ENCODE assay signal across 8 cellular contexts in the genomic region with DNA sequence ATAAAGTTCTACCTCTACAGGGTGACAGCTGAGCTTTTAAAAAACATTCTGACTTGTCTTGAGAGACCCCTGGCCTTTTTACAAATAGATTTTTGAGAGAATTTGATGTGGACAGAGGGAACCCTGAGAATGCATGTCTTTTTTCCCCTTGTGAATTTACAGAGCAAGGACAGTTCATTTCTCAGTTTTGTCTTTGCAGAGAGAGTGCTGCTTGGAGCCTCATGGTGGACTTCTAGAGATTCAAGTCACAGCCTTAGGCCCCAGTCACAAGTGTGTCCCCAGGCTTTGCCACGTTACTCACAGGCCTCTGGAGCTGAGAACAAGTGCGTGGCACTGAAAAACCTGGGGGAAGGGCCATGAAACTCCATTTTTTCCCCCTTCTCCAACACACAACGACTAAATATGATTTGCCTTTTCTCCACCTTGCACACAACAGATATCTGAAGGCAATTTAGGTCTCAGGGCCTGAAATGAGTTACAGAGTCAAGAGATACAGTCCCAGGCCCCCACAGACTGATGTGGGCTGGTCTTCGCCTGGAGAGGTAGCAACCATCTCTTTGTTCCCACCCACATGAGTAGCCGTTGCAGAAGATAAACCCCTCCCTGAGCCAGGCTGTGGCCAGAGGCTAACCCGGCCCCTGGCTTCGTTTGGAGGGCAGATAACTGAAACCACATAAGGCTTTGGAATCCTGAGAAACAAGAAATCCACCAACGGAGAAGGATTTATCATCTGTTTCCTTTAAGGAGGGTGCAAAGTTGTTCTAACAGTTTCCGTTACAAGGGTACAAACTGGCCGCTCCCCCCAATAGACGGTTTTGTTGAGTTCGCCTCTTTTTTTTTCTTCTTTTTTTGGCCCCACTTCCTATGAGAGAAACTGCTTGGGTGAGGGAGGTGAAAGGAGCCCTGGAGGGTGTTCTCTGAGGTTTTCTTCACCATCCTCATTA. TPM values are rescaled to one million over a fixed set of nuclear protein-coding genes. Genes with fewer than 3 reads are reported as not detected.
DNase-seq lines count a peak whose midpoint lies in the region; ATAC-seq and TF ChIP-seq lines count a peak whose summit lies in the region.

No MANE protein-coding gene starts in this region.

- TF ChIP-seq POLR2A in testis (IDR thresholded peaks at IDR 0.05): no peak

- peak overlapping the region; percentile 98 for H3K27ac Mint-ChIP-seq in WTC11
- peak overlapping the region; percentile 98 for H3K27ac Mint-ChIP-seq in endodermal cell
- H3K27ac Mint-ChIP-seq in memory B cell: peak overlapping the region; percentile 99

- peaks cover 31% of the 10 kb centered on the region for H3K79me2 ChIP-seq in Loucy (ENCODE audit: insufficient read depth, low read length)

- 31 to 34% methylated on average over 5 to 12 of the region's 12 CpGs for WGBS in endodermal cell (ENCODE audit: insufficient coverage in 1 of 2, insufficient read length in 1 of 2), 2 experiments
- WGBS in testis, 2 donors: 1 to 2% methylated on average over 12 of the region's 12 CpGs

- intact Hi-C loops in testis (cut with DNase I; ENCODE audit: low total_unique reads): loop anchor here (5.0 kb wide), 1 partner anchor 89 kb away; a partner anchor contains a TSS

- H3K4me3 Mint-ChIP-seq in WTC11 (peak overlapping the region; percentile 97), endodermal cell (peak overlapping the region; percentile 79), memory B cell (peak overlapping the region; percentile 99)

- H3K36me3 ChIP-seq in Loucy (ENCODE audit: insufficient read depth, low read length): peaks cover 13% of the 10 kb centered on the region; the same call in 1 of the 2 replicates
- H3K36me3 ChIP-seq in endodermal cell (ENCODE audit: control insufficient read depth, insufficient read depth, low read length): peaks cover 19% of the 10 kb centered on the region
- no peaks in the 10 kb centered on the region for H3K36me3 ChIP-seq in testis (ENCODE audit: low read depth, missing control alignments)

- H4K20me1 ChIP-seq in Loucy (ENCODE audit: insufficient read depth, low read length, poor library complexity, severe bottlenecking): peaks cover 4% of the 10 kb centered on the region

- H3K9me2 ChIP-seq in Loucy (replicated peaks; ENCODE audit: low read depth, low read length): no peaks in the 10 kb centered on the region

- POLR2A ChIA-PET in WTC11 (lab: Charles Lee): interaction anchor here (1.0 to 3.0 kb wide), 4 partner anchors 15 to 255 kb away, joined by 3 to 19 read pairs (median 3); no protein-coding TSS in a partner anchor

- peak overlapping the region; percentile 99 for H3K4me2 ChIP-seq in Loucy (ENCODE audit: low read depth, low read length, poor library complexity, severe bottlenecking)

- peaks cover 76% of the 10 kb centered on the region for H3K4me1 ChIP-seq in Loucy (ENCODE audit: insufficient read depth, low read length, poor library complexity, severe bottlenecking)
- peaks cover 36% of the 10 kb centered on the region for H3K4me1 ChIP-seq in endodermal cell (ENCODE audit: control insufficient read depth, insufficient read depth, low read length)
- H3K4me1 ChIP-seq in testis: peaks cover 53% of the 10 kb centered on the region

- H2AFZ ChIP-seq in Loucy (ENCODE audit: low read length): peak overlapping the region; percentile 88; the same call in 1 of the 2 replicates

- no peaks in the 10 kb centered on the region for H3K9me3 Mint-ChIP-seq in WTC11
- no peaks in the 10 kb centered on the region for H3K9me3 Mint-ChIP-seq in endodermal cell
- H3K9me3 Mint-ChIP-seq in memory B cell: no peaks in the 10 kb centered on the region

- H3K9ac ChIP-seq in Loucy (ENCODE audit: low read depth, low read length, poor library complexity, severe bottlenecking) (peak overlapping the region; percentile 99), endodermal cell (ENCODE audit: extremely low read depth, low read length, poor library complexity, severe bottlenecking) (peak overlapping the region; percentile 63)

- no peaks in the 10 kb centered on the region; the same call in 1 of the 2 replicates for H3K27me3 Mint-ChIP-seq in WTC11 (ENCODE audit: low read depth)
- H3K27me3 Mint-ChIP-seq in endodermal cell (ENCODE audit: insufficient read depth): no peaks in the 10 kb centered on the region
- no peaks in the 10 kb centered on the region for H3K27me3 Mint-ChIP-seq in memory B cell

- ATAC-seq in WTC11 (peak; percentile 44), memory B cell (ENCODE audit: low read depth) (no peak), HG03469 (IDR thresholded peaks at IDR 0.05; ENCODE audit: unreplicated experiment) (no peak)

- H3K36me3 Mint-ChIP-seq in WTC11: peaks cover 6% of the 10 kb centered on the region; the same call in 1 of the 2 replicates
- H3K36me3 Mint-ChIP-seq in endodermal cell (ENCODE audit: low read depth): peaks cover 9% of the 10 kb centered on the region
- H3K36me3 Mint-ChIP-seq in memory B cell: peaks cover 4% of the 10 kb centered on the region

- peaks cover 14% of the 10 kb centered on the region for H3F3A ChIP-seq in Loucy (ENCODE audit: low read depth)

- peak overlapping the region; percentile 88 for H3K27ac ChIP-seq in endodermal cell (ENCODE audit: low read depth, low read length)
- H3K27ac ChIP-seq in testis: peak overlapping the region; percentile 100

- H3K27me3 ChIP-seq in Loucy (ENCODE audit: insufficient read depth, low read length, poor library complexity, severe bottlenecking) (no peaks in the 10 kb centered on the region), endodermal cell (ENCODE audit: control insufficient read depth, insufficient read depth, low read length, poor library complexity, severe bottlenecking) (no peaks in the 10 kb centered on the region), testis (no peaks in the 10 kb centered on the region)

- H3K4me1 Mint-ChIP-seq in WTC11 (peaks cover 58% of the 10 kb centered on the region), endodermal cell (peaks cover 71% of the 10 kb centered on the region), memory B cell (peaks cover 45% of the 10 kb centered on the region)

- DNase-seq in SKM-1 treated with dmso at 0.1 percent for 144 hours (lab: John Stamatoyannopoulos, UW; ENCODE audit: unreplicated experiment) (peak; percentile 78), SKM-1 (lab: John Stamatoyannopoulos, UW; ENCODE audit: unreplicated experiment) (no peak), WTC11 (ENCODE audit: low spot score) (peak; percentile 48), endodermal cell (peak; percentile 85), memory B cell (ENCODE audit: low spot score in 2 of 2) (no peak), testis (peak; percentile 84)

- TF ChIP-seq CTCF in Loucy (conservative IDR thresholded peaks at IDR 0.05; ENCODE audit: low read length): no peak
- no peak for TF ChIP-seq CTCF in WTC11 (IDR thresholded peaks at IDR 0.05)
- no peak for TF ChIP-seq CTCF in endodermal cell (conservative IDR thresholded peaks at IDR 0.05)
- TF ChIP-seq CTCF in testis (IDR thresholded peaks at IDR 0.05): no peak

- H3K4me3 ChIP-seq in Loucy (ENCODE audit: low read length, poor library complexity, severe bottlenecking) (peak overlapping the region; percentile 81), endodermal cell (ENCODE audit: low read length) (peak overlapping the region; percentile 88), testis (peak overlapping the region; percentile 81 to 90)

- CTCF ChIA-PET in WTC11 (lab: Charles Lee): interaction anchor here (1.0 to 3.9 kb wide), 7 partner anchors 94 to 249 kb away, joined by 3 to 52 read pairs (median 17); no protein-coding TSS in a partner anchor

- H3K9me3 ChIP-seq in Loucy (ENCODE audit: insufficient read depth, low read depth, low read length) (no peaks in the 10 kb centered on the region), endodermal cell (ENCODE audit: control insufficient read depth, low read length) (no peaks in the 10 kb centered on the region), testis (no peaks in the 10 kb centered on the region)

TF ChIP-seq in WTC11, 78 proteins besides CTCF, POLR2A, EP300 and RAD21:
- TF ChIP-seq, protein P1, sequence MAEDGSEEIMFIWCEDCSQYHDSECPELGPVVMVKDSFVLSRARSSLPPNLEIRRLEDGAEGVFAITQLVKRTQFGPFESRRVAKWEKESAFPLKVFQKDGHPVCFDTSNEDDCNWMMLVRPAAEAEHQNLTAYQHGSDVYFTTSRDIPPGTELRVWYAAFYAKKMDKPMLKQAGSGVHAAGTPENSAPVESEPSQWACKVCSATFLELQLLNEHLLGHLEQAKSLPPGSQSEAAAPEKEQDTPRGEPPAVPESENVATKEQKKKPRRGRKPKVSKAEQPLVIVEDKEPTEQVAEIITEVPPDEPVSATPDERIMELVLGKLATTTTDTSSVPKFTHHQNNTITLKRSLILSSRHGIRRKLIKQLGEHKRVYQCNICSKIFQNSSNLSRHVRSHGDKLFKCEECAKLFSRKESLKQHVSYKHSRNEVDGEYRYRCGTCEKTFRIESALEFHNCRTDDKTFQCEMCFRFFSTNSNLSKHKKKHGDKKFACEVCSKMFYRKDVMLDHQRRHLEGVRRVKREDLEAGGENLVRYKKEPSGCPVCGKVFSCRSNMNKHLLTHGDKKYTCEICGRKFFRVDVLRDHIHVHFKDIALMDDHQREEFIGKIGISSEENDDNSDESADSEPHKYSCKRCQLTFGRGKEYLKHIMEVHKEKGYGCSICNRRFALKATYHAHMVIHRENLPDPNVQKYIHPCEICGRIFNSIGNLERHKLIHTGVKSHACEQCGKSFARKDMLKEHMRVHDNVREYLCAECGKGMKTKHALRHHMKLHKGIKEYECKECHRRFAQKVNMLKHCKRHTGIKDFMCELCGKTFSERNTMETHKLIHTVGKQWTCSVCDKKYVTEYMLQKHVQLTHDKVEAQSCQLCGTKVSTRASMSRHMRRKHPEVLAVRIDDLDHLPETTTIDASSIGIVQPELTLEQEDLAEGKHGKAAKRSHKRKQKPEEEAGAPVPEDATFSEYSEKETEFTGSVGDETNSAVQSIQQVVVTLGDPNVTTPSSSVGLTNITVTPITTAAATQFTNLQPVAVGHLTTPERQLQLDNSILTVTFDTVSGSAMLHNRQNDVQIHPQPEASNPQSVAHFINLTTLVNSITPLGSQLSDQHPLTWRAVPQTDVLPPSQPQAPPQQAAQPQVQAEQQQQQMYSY (CRISPR knock-in tag; IDR thresholded peaks at IDR 0.05): peak; percentile 64; the same call in 1 of the 2 replicates
- TF ChIP-seq FOXP1 (CRISPR knock-in tag; IDR thresholded peaks at IDR 0.05; ENCODE audit: borderline replicate concordance): no peak

RNA-seq across cellular contexts. Expression of a gene that starts 1.0 kb away (rescaled TPM):
- total RNA-seq in WTC11 (2021) (13.1 to 15.0 TPM (median 13.7 TPM) in 3 replicates), endodermal cell (10 to 100 TPM; 12.7 to 14.6 TPM), testis (10 to 100 TPM; 47.6 to 52.5 TPM)
- polyA plus RNA-seq in endodermal cell (2013, experiment 1 of 2): 13.3 TPM
- polyA plus RNA-seq in endodermal cell (2013, experiment 2 of 2): 12.6 TPM
- polyA plus RNA-seq in testis (ENCODE audit: insufficient read depth, low read depth, low replicate concordance): 101 TPM

RNA-seq across cellular contexts. Expression of a gene that starts 39.8 kb away (rescaled TPM):
- total RNA-seq in WTC11 (2021) (26.5 to 29.8 TPM (median 28.7 TPM) in 3 replicates), endodermal cell (10 to 100 TPM; 39.7 to 42.4 TPM), testis (10 to 100 TPM; 20.6 to 30.7 TPM)
- 37.1 TPM for polyA plus RNA-seq in endodermal cell (2013, experiment 1 of 2)
- 34.3 TPM for polyA plus RNA-seq in endodermal cell (2013, experiment 2 of 2)
- 17.9 TPM for polyA plus RNA-seq in testis (ENCODE audit: insufficient read depth, low read depth, low replicate concordance)

Comparison
In these comparisons a context has a peak if more than half of its experiments do, and no peak if none do; other contexts are left out.
1. DNase-seq: peak in SKM-1 treated with dmso at 0.1 percent for 144 hours (single experiment), WTC11 (single experiment), endodermal cell (single experiment) and testis (single experiment); none in SKM-1 (single experiment) and memory B cell (0 of 2).
2. Peak in every context shown above with its lines, with median percentiles within 50 percentile points of each other: H3K4me3 ChIP-seq, H3K27ac Mint-ChIP-seq and H3K4me3 Mint-ChIP-seq.